11 cellular contexts compared by ENCODE assay signal in the genomic region with DNA sequence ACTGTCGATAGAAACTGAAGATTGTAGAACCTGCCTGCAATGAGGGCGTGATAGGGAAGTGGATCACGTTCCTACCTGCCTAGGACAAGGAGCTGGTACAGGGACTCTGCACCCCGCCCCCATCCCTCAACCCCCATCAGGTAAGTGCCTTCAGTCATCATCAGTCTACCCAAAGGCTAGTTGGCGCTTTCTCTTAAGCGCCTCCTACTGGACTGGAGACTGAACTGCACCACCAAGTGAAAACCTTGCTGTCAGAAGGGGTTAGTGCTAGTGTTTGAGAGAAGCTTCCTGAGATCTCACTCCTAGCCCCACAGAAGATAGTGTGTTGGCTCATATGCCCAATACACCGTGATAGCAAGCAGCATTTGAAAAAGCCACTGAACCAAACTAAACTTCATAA.
A peak's percentile ranks its signal among the peaks of the same experiment; 100 is the strongest.
DNase-seq lines count a peak whose midpoint lies in the region; ATAC-seq and TF ChIP-seq lines count a peak whose summit lies in the region.
"Had no signal": no experiment of that assay in that cellular context is flagged by ENCODE, and none has a peak within 500 bp of the region (broad histone marks: within the 10 kb centered on the region; RNA-seq: fewer than 3 reads in every experiment).

No MANE protein-coding gene starts in this region.

- in situ Hi-C loops in SK-MEL-5 (cut with HindIII; ENCODE audit: low pct_unique_long_range_greater_than_20kb, low sequenced_read_pairs): no loop called here

- no peak for TF ChIP-seq CTCF in activated CD8-positive, alpha-beta T cell treated with anti-CD3 and anti-CD28 coated beads for 36 hours (IDR thresholded peaks at IDR 0.05)
- TF ChIP-seq CTCF in retinal pigment epithelial cell (conservative IDR thresholded peaks at IDR 0.05; ENCODE audit: low read depth, low read length) (peak; percentile 32), Calu3 (IDR thresholded peaks at IDR 0.05; ENCODE audit: unreplicated experiment) (no peak)

- peaks cover 12% of the 10 kb centered on the region for H3K9me3 Mint-ChIP-seq in activated CD8-positive, alpha-beta T cell treated with anti-CD3 and anti-CD28 coated beads for 36 hours
- H3K9me3 Mint-ChIP-seq in activated CD8-positive, alpha-beta T cell treated with anti-CD3 and anti-CD28 coated beads, Interleukin-2, amount 10 ng/mL, durations not matched to agents 7 days and 5 days (ENCODE audit: insufficient read depth): peaks cover 7% of the 10 kb centered on the region
- peaks cover 10% of the 10 kb centered on the region for H3K9me3 Mint-ChIP-seq in Calu3 (ENCODE audit: low read depth, unreplicated experiment)

- POLR2A ChIA-PET in activated CD8-positive, alpha-beta T cell treated with anti-CD3 and anti-CD28 coated beads for 36 hours (lab: Charles Lee): no interaction called here
- POLR2A ChIA-PET in activated CD8-positive, alpha-beta T cell treated with anti-CD3 and anti-CD28 coated beads, Interleukin-2, amount 10 ng/mL, durations not matched to agents 7 days and 5 days (lab: Charles Lee): no interaction called here

- peak; percentile 7 for DNase-seq in activated CD8-positive, alpha-beta T cell treated with anti-CD3 and anti-CD28 coated beads for 36 hours
- no peak for DNase-seq in activated CD8-positive, alpha-beta T cell treated with anti-CD3 and anti-CD28 coated beads, Interleukin-2, amount 10 ng/mL, durations not matched to agents 7 days and 5 days
- DNase-seq in SK-MEL-5 (ENCODE audit: low read depth, low spot score) (peak; percentile 19), retinal pigment epithelial cell (ENCODE audit: low read depth) (no peak), Calu3 (no peak), dedifferentiated amniotic fluid mesenchymal stem cell (ENCODE audit: extremely low spot score) (no peak)
- no peak for DNase-seq in activated CD4-positive, alpha-beta T cell treated with anti-CD3 and anti-CD28 coated beads, Interleukin-2, amount 50 U/mL, for 4 hours
- DNase-seq: DMS53; NK-92 treated with Interleukin-12 subunit alpha and Interleukin-12 subunit beta, amount 100 ng/mL, for 24 hours had no signal

- no TSS peak for BruUV-seq in Calu3 (replicated peaks; lab: Mats Ljungman, UMichigan)

- no peaks in the 10 kb centered on the region for H3K4me1 Mint-ChIP-seq in activated CD8-positive, alpha-beta T cell treated with anti-CD3 and anti-CD28 coated beads for 36 hours (ENCODE audit: low read depth)
- no peaks in the 10 kb centered on the region for H3K4me1 Mint-ChIP-seq in activated CD8-positive, alpha-beta T cell treated with anti-CD3 and anti-CD28 coated beads, Interleukin-2, amount 10 ng/mL, durations not matched to agents 7 days and 5 days (ENCODE audit: low read depth)
- H3K4me1 Mint-ChIP-seq in Calu3 (ENCODE audit: low read depth, unreplicated experiment): no peaks in the 10 kb centered on the region

- CTCF ChIA-PET in activated CD8-positive, alpha-beta T cell treated with anti-CD3 and anti-CD28 coated beads for 36 hours (lab: Charles Lee): interaction anchor here (0.8 kb wide), 1 partner anchor 927 kb away, joined by 3 read pairs; no protein-coding TSS in a partner anchor
- CTCF ChIA-PET in activated CD8-positive, alpha-beta T cell treated with anti-CD3 and anti-CD28 coated beads, Interleukin-2, amount 10 ng/mL, durations not matched to agents 7 days and 5 days (lab: Charles Lee): interaction anchor here (1.4 kb wide), 1 partner anchor 706 kb away, joined by 3 read pairs; no protein-coding TSS in a partner anchor
- CTCF ChIA-PET in Calu3 (lab: Charles Lee): no interaction called here

- H3K27ac Mint-ChIP-seq in activated CD8-positive, alpha-beta T cell treated with anti-CD3 and anti-CD28 coated beads for 36 hours: no peak overlapping the region
- no peak overlapping the region for H3K27ac Mint-ChIP-seq in activated CD8-positive, alpha-beta T cell treated with anti-CD3 and anti-CD28 coated beads, Interleukin-2, amount 10 ng/mL, durations not matched to agents 7 days and 5 days
- H3K27ac Mint-ChIP-seq in Calu3 (ENCODE audit: unreplicated experiment): no peak overlapping the region
- H3K27ac Mint-ChIP-seq: stimulated activated naive CD8-positive, alpha-beta T cell treated with anti-CD3 and anti-CD28 coated beads, Interleukin-15, Interleukin-2, amounts not matched to agents 100 ng/mL and 50 ng/mL, for 24 hours had no signal

- no peak overlapping the region for H3K4me3 ChIP-seq in retinal pigment epithelial cell (ENCODE audit: low read length)

- H3K36me3 Mint-ChIP-seq in activated CD8-positive, alpha-beta T cell treated with anti-CD3 and anti-CD28 coated beads for 36 hours (ENCODE audit: low read depth): no peaks in the 10 kb centered on the region
- no peaks in the 10 kb centered on the region for H3K36me3 Mint-ChIP-seq in activated CD8-positive, alpha-beta T cell treated with anti-CD3 and anti-CD28 coated beads, Interleukin-2, amount 10 ng/mL, durations not matched to agents 7 days and 5 days (ENCODE audit: low read depth)
- H3K36me3 Mint-ChIP-seq in Calu3 (ENCODE audit: insufficient read depth, unreplicated experiment): no peaks in the 10 kb centered on the region

- no peak for ATAC-seq in activated CD8-positive, alpha-beta T cell treated with anti-CD3 and anti-CD28 coated beads for 36 hours
- ATAC-seq in activated CD8-positive, alpha-beta T cell treated with anti-CD3 and anti-CD28 coated beads, Interleukin-2, amount 10 ng/mL, durations not matched to agents 7 days and 5 days: no peak
- ATAC-seq in HG02759 (IDR thresholded peaks at IDR 0.05; ENCODE audit: unreplicated experiment): peak; percentile 79

- intact Hi-C loops in activated CD8-positive, alpha-beta T cell treated with anti-CD3 and anti-CD28 coated beads for 36 hours (cut with micrococcal nuclease): no loop called here
- intact Hi-C loops in Calu3 (cut with micrococcal nuclease; ENCODE audit: unreplicated experiment): no loop called here

- no peaks in the 10 kb centered on the region for H3K27me3 Mint-ChIP-seq in activated CD8-positive, alpha-beta T cell treated with anti-CD3 and anti-CD28 coated beads for 36 hours
- H3K27me3 Mint-ChIP-seq in activated CD8-positive, alpha-beta T cell treated with anti-CD3 and anti-CD28 coated beads, Interleukin-2, amount 10 ng/mL, durations not matched to agents 7 days and 5 days (ENCODE audit: low read depth): no peaks in the 10 kb centered on the region
- no peaks in the 10 kb centered on the region for H3K27me3 Mint-ChIP-seq in Calu3 (ENCODE audit: unreplicated experiment)
- H3K27me3 Mint-ChIP-seq: stimulated activated naive CD8-positive, alpha-beta T cell treated with anti-CD3 and anti-CD28 coated beads, Interleukin-15, Interleukin-2, amounts not matched to agents 100 ng/mL and 50 ng/mL, for 24 hours had no signal

- no peak overlapping the region for H3K4me3 Mint-ChIP-seq in activated CD8-positive, alpha-beta T cell treated with anti-CD3 and anti-CD28 coated beads for 36 hours
- H3K4me3 Mint-ChIP-seq in activated CD8-positive, alpha-beta T cell treated with anti-CD3 and anti-CD28 coated beads, Interleukin-2, amount 10 ng/mL, durations not matched to agents 7 days and 5 days: no peak overlapping the region
- no peak overlapping the region for H3K4me3 Mint-ChIP-seq in Calu3 (ENCODE audit: low read depth, unreplicated experiment)
- H3K4me3 Mint-ChIP-seq: stimulated activated naive CD8-positive, alpha-beta T cell treated with anti-CD3 and anti-CD28 coated beads, Interleukin-15, Interleukin-2, amounts not matched to agents 100 ng/mL and 50 ng/mL, for 24 hours had no signal

Comparison
In these comparisons a context has a peak if more than half of its experiments do, and no peak if none do; other contexts are left out.
1. DNase-seq: peak in activated CD8-positive, alpha-beta T cell treated with anti-CD3 and anti-CD28 coated beads for 36 hours (single experiment) and SK-MEL-5 (single experiment); none in activated CD8-positive, alpha-beta T cell treated with anti-CD3 and anti-CD28 coated beads, Interleukin-2, amount 10 ng/mL, durations not matched to agents 7 days and 5 days (single experiment), retinal pigment epithelial cell (single experiment), Calu3 (single experiment), dedifferentiated amniotic fluid mesenchymal stem cell (single experiment) and activated CD4-positive, alpha-beta T cell treated with anti-CD3 and anti-CD28 coated beads, Interleukin-2, amount 50 U/mL, for 4 hours (0 of 2).